ENCODE assay signal across 13 cellular contexts in genomic region chr10:133159611-133159949, GRCh38. TPM values are rescaled to one million over a fixed set of nuclear protein-coding genes. Genes with fewer than 3 reads are reported as not detected.
DNase-seq lines count a peak whose midpoint lies in the region; ATAC-seq and TF ChIP-seq lines count a peak whose summit lies in the region.
"Had no signal": no experiment of that assay in that cellular context is flagged by ENCODE, and none has a peak within 500 bp of the region (broad histone marks: within the 10 kb centered on the region; RNA-seq: fewer than 3 reads in every experiment).

No MANE protein-coding gene starts in this region.

- H2BK120ac ChIP-seq in H9 (ENCODE audit: low read depth, low read length, poor library complexity, severe bottlenecking) = no peak overlapping the region

- no peak overlapping the region for H2AK5ac ChIP-seq in H9 (ENCODE audit: insufficient read length, low read length)

- no peak overlapping the region for H4K91ac ChIP-seq in H9 (ENCODE audit: insufficient read length, low read depth, low read length)

- CTCF ChIA-PET in naive thymus-derived CD4-positive, alpha-beta T cell (lab: Charles Lee) = no interaction called here

- H3K9ac ChIP-seq in H9 (ENCODE audit: extremely low read depth, insufficient read length, low read length) = no peak overlapping the region

- H3K4me3 Mint-ChIP-seq in H9 (peak overlapping the region; percentile 45 to 74; a peak in 4 of 5 replicates), nephron progenitor cell (peak overlapping the region; percentile 61)
- H3K4me3 Mint-ChIP-seq in activated CD4-positive, alpha-beta T cell treated with anti-CD3 and anti-CD28 coated beads, Interleukin-2, amount 10 ng/mL, durations not matched to agents 24 days and 14 days = no peak overlapping the region
- peak overlapping the region in 1 of 10 donors; percentile 63 for H3K4me3 Mint-ChIP-seq in naive thymus-derived CD4-positive, alpha-beta T cell
- H3K4me3 Mint-ChIP-seq: activated CD4-positive, alpha-beta T cell treated with anti-CD3 and anti-CD28 coated beads, Interleukin-2, amount 10 ng/mL, durations not matched to agents 7 days and 5 days; HFFc6 had no signal

- WGBS in H9 (ENCODE audit: extremely low coverage, insufficient read length, low lambda C conversion rate) = no CpG with 5 or more reads among the region's 18 CpGs
- WGBS in testis, 2 donors = 14% methylated on average over 15 of the region's 18 CpGs; no CpG with 5 or more reads in 1 of the 2 donors

- H3K23ac ChIP-seq in H9 (ENCODE audit: insufficient read length, low read depth, low read length) = no peak overlapping the region

- H3K27ac Mint-ChIP-seq in H9 (no peak overlapping the region), nephron progenitor cell (no peak overlapping the region)
- H3K27ac Mint-ChIP-seq in activated CD4-positive, alpha-beta T cell treated with anti-CD3 and anti-CD28 coated beads, Interleukin-2, amount 10 ng/mL, durations not matched to agents 24 days and 14 days = no peak overlapping the region
- no peak overlapping the region for H3K27ac Mint-ChIP-seq in naive thymus-derived CD4-positive, alpha-beta T cell
- H3K27ac Mint-ChIP-seq: activated CD4-positive, alpha-beta T cell treated with anti-CD3 and anti-CD28 coated beads, Interleukin-2, amount 10 ng/mL, durations not matched to agents 7 days and 5 days; HFFc6 had no signal

- H3K18ac ChIP-seq in H9 (ENCODE audit: insufficient read length, low read depth, low read length) = no peak overlapping the region

- no peak overlapping the region for H3K56ac ChIP-seq in H9 (ENCODE audit: insufficient read length, low read depth, low read length)

- no peak overlapping the region for H2BK12ac ChIP-seq in H9 (ENCODE audit: insufficient read length, low read depth, low read length)

- no peak for TF ChIP-seq POLR2A in testis (IDR thresholded peaks at IDR 0.05)

- no peaks in the 10 kb centered on the region for H3K36me3 ChIP-seq in ascending aorta
- H3K36me3 ChIP-seq in testis (ENCODE audit: low read depth, missing control alignments) = no peaks in the 10 kb centered on the region
- no peaks in the 10 kb centered on the region for H3K36me3 ChIP-seq in naive thymus-derived CD4-positive, alpha-beta T cell (ENCODE audit: control insufficient read depth in 2 of 3, insufficient read depth in 3 of 3, low read length in 3 of 3)
- H3K36me3 ChIP-seq: BE2C had no signal

- no peak overlapping the region for H3K4me2 ChIP-seq in H9 (ENCODE audit: insufficient read depth, insufficient read length, low read length)

- H3K4me1 ChIP-seq in H9 (ENCODE audit: insufficient read depth, low read length) (no peaks in the 10 kb centered on the region; the same call in 1 of the 2 replicates), ascending aorta (peaks cover 2 to 4% of the 10 kb centered on the region in 2 donors), testis (peaks cover 18% of the 10 kb centered on the region)
- H3K4me1 ChIP-seq in naive thymus-derived CD4-positive, alpha-beta T cell (ENCODE audit: control insufficient read depth in 2 of 2, insufficient read depth in 2 of 2, low read length in 2 of 2) = peaks cover 4 to 8% of the 10 kb centered on the region in 2 donors
- H3K4me1 ChIP-seq: BE2C had no signal

- POLR2A ChIA-PET in naive thymus-derived CD4-positive, alpha-beta T cell (lab: Charles Lee) = no interaction called here

- no peak overlapping the region for H2BK5ac ChIP-seq in H9 (ENCODE audit: insufficient read length, low read length)

- no peak overlapping the region for H3T11ph ChIP-seq in H9 (ENCODE audit: low read length)

- H3K4me3 ChIP-seq in ascending aorta = peak overlapping the region; percentile 52 to 71
- H3K4me3 ChIP-seq in testis = peak overlapping the region; percentile 58 to 74
- no peak overlapping the region for H3K4me3 ChIP-seq in naive thymus-derived CD4-positive, alpha-beta T cell (ENCODE audit: low read length)
- H3K4me3 ChIP-seq: SK-N-MC had no signal

- H2BK20ac ChIP-seq in H9 (ENCODE audit: low read depth, low read length, poor library complexity, severe bottlenecking) = no peak overlapping the region

- H3K27ac ChIP-seq in H9 (ENCODE audit: insufficient read length, low read depth, low read length) (no peak overlapping the region), ascending aorta (no peak overlapping the region), testis (no peak overlapping the region)
- H3K27ac ChIP-seq in naive thymus-derived CD4-positive, alpha-beta T cell (ENCODE audit: low read depth, low read length) = no peak overlapping the region
- H3K27ac ChIP-seq: SK-N-MC had no signal

- intact Hi-C loops in ascending aorta (cut with DNase I) (no loop called here), testis (cut with DNase I; ENCODE audit: low total_unique reads) (no loop called here)
- intact Hi-C loops in activated CD4-positive, alpha-beta T cell treated with anti-CD3 and anti-CD28 coated beads, Interleukin-2, amount 10 ng/mL, durations not matched to agents 24 days and 14 days (cut with micrococcal nuclease) = no loop called here
- intact Hi-C loops in naive thymus-derived CD4-positive, alpha-beta T cell (cut with micrococcal nuclease) = no loop called here

- no peak overlapping the region for H2AFZ ChIP-seq in H9 (ENCODE audit: low read length)

- peaks cover 23 to 30% of the 10 kb centered on the region in 2 experiments for H3K4me1 Mint-ChIP-seq in H9
- peaks cover 16% of the 10 kb centered on the region for H3K4me1 Mint-ChIP-seq in nephron progenitor cell
- H3K4me1 Mint-ChIP-seq in activated CD4-positive, alpha-beta T cell treated with anti-CD3 and anti-CD28 coated beads, Interleukin-2, amount 10 ng/mL, durations not matched to agents 24 days and 14 days = no peaks in the 10 kb centered on the region
- H3K4me1 Mint-ChIP-seq in naive thymus-derived CD4-positive, alpha-beta T cell = peaks cover 0 to 1% (median 0%) of the 10 kb centered on the region in 7 donors
- H3K4me1 Mint-ChIP-seq: activated CD4-positive, alpha-beta T cell treated with anti-CD3 and anti-CD28 coated beads, Interleukin-2, amount 10 ng/mL, durations not matched to agents 7 days and 5 days had no signal

- H3K9me3 Mint-ChIP-seq in H9 = peaks cover 3 to 4% of the 10 kb centered on the region in 2 experiments; a peak in 1 of 5 replicates
- H3K9me3 Mint-ChIP-seq in nephron progenitor cell = peaks cover 6% of the 10 kb centered on the region
- no peaks in the 10 kb centered on the region for H3K9me3 Mint-ChIP-seq in activated CD4-positive, alpha-beta T cell treated with anti-CD3 and anti-CD28 coated beads, Interleukin-2, amount 10 ng/mL, durations not matched to agents 24 days and 14 days
- no peaks in the 10 kb centered on the region for H3K9me3 Mint-ChIP-seq in naive thymus-derived CD4-positive, alpha-beta T cell
- H3K9me3 Mint-ChIP-seq: activated CD4-positive, alpha-beta T cell treated with anti-CD3 and anti-CD28 coated beads, Interleukin-2, amount 10 ng/mL, durations not matched to agents 7 days and 5 days; HFFc6 had no signal

- peaks cover 10% of the 10 kb centered on the region for H3K23me2 ChIP-seq in H9 (ENCODE audit: insufficient read length, low read depth, low read length, poor library complexity, severe bottlenecking)

- no peak overlapping the region for H3K14ac ChIP-seq in H9 (ENCODE audit: insufficient read depth, low read length)

- no peak overlapping the region for H2BK15ac ChIP-seq in H9 (ENCODE audit: low read depth, low read length)

- TF ChIP-seq CTCF in H9 (conservative IDR thresholded peaks at IDR 0.05) (no peak), ascending aorta (IDR thresholded peaks at IDR 0.05) (no peak), nephron progenitor cell (IDR thresholded peaks at IDR 0.05) (no peak), testis (IDR thresholded peaks at IDR 0.05) (no peak)

- peaks cover 3% of the 10 kb centered on the region for H3K27me3 Mint-ChIP-seq in H9 (ENCODE audit: low read depth)
- H3K27me3 Mint-ChIP-seq in nephron progenitor cell (ENCODE audit: low read depth, poor library complexity) = peaks cover 30% of the 10 kb centered on the region
- H3K27me3 Mint-ChIP-seq in activated CD4-positive, alpha-beta T cell treated with anti-CD3 and anti-CD28 coated beads, Interleukin-2, amount 10 ng/mL, durations not matched to agents 24 days and 14 days = peaks cover 6% of the 10 kb centered on the region
- H3K27me3 Mint-ChIP-seq in naive thymus-derived CD4-positive, alpha-beta T cell = peaks cover 13 to 27% (median 17%) of the 10 kb centered on the region in 5 donors

- DNase-seq in H9 = no peak
- no peak for DNase-seq in ascending aorta (ENCODE audit: low spot score in 2 of 2)
- no peak for DNase-seq in nephron progenitor cell
- DNase-seq in testis = no peak
- DNase-seq in activated CD4-positive, alpha-beta T cell treated with anti-CD3 and anti-CD28 coated beads, Interleukin-2, amount 10 ng/mL, durations not matched to agents 24 days and 14 days = no peak
- no peak for DNase-seq in naive thymus-derived CD4-positive, alpha-beta T cell
- DNase-seq: activated CD4-positive, alpha-beta T cell treated with anti-CD3 and anti-CD28 coated beads, Interleukin-2, amount 10 ng/mL, durations not matched to agents 7 days and 5 days; DMS 273 treated with DMSO at 0.1 percent for 48 hours; HFFc6; NCI-H774 had no signal

- no peak for ATAC-seq in GM18873 (IDR thresholded peaks at IDR 0.05; ENCODE audit: low FRiP score, unreplicated experiment)
- ATAC-seq in naive thymus-derived CD4-positive, alpha-beta T cell = no peak

- H4K5ac ChIP-seq in H9 (ENCODE audit: insufficient read length, low read depth, low read length) = no peak overlapping the region

- H3K36me3 Mint-ChIP-seq in H9 (ENCODE audit: insufficient read depth in 1 of 3, low read depth in 3 of 3) (peaks cover 7 to 13% (median 9%) of the 10 kb centered on the region in 3 experiments; a peak in 6 of 7 replicates), nephron progenitor cell (ENCODE audit: low read depth) (no peaks in the 10 kb centered on the region)
- no peaks in the 10 kb centered on the region for H3K36me3 Mint-ChIP-seq in activated CD4-positive, alpha-beta T cell treated with anti-CD3 and anti-CD28 coated beads, Interleukin-2, amount 10 ng/mL, durations not matched to agents 24 days and 14 days (ENCODE audit: low read depth)
- H3K36me3 Mint-ChIP-seq in naive thymus-derived CD4-positive, alpha-beta T cell = no peaks in the 10 kb centered on the region

- H4K20me1 ChIP-seq in H9 (ENCODE audit: control insufficient read depth, insufficient read depth, insufficient read length) = no peaks in the 10 kb centered on the region

- H3K9me3 ChIP-seq in H9 (ENCODE audit: control insufficient read depth, low read depth, low read length) = no peaks in the 10 kb centered on the region
- H3K9me3 ChIP-seq in ascending aorta = no peaks in the 10 kb centered on the region
- no peaks in the 10 kb centered on the region for H3K9me3 ChIP-seq in testis
- H3K9me3 ChIP-seq in naive thymus-derived CD4-positive, alpha-beta T cell (ENCODE audit: control insufficient read depth in 2 of 3, low read length in 3 of 3) = no peaks in the 10 kb centered on the region
- H3K9me3 ChIP-seq: BE2C had no signal

- H3K79me2 ChIP-seq in H9 (ENCODE audit: insufficient read depth, low read length) = no peaks in the 10 kb centered on the region

- H4K8ac ChIP-seq in H9 (replicated peaks; ENCODE audit: insufficient read length, low read depth, low read length) = no peak overlapping the region

- H3K4ac ChIP-seq in H9 (ENCODE audit: low read depth, low read length) = no peak overlapping the region

- no peaks in the 10 kb centered on the region for H3K79me1 ChIP-seq in H9 (ENCODE audit: insufficient read depth, low read depth, low read length, poor library complexity, severe bottlenecking)

- no peaks in the 10 kb centered on the region for H3K27me3 ChIP-seq in H9 (ENCODE audit: insufficient read depth, low read length)
- H3K27me3 ChIP-seq in ascending aorta = no peaks in the 10 kb centered on the region
- no peaks in the 10 kb centered on the region for H3K27me3 ChIP-seq in testis
- H3K27me3 ChIP-seq in naive thymus-derived CD4-positive, alpha-beta T cell (ENCODE audit: control insufficient read depth in 2 of 2, insufficient read depth in 2 of 2, low read length in 2 of 2) = no peaks in the 10 kb centered on the region

RNA-seq across cellular contexts. Expression of gene KNDC1, which starts 0.4 kb away (rescaled TPM):
- total RNA-seq in H9 (2021) (13.7 and 15.7 TPM in 2 replicates), ascending aorta (0.21 TPM), testis (10 to 100 TPM; 13.3 to 19.8 TPM)
- 4.2 TPM for polyA plus RNA-seq in testis (ENCODE audit: insufficient read depth, low read depth, low replicate concordance)
- 0.19 and 0.21 TPM in 2 replicates for total RNA-seq in activated CD4-positive, alpha-beta T cell treated with anti-CD3 and anti-CD28 coated beads, Interleukin-2, amount 10 ng/mL, durations not matched to agents 24 days and 14 days
- total RNA-seq in naive thymus-derived CD4-positive, alpha-beta T cell = 1 to 10 TPM in 1 of 5 experiments, under 1 TPM in 3, not detected in 1; 0.05 to 3.6 (median 0.60) TPM
- polyA plus RNA-seq in naive thymus-derived CD4-positive, alpha-beta T cell = not detected
